Comparison of ENCODE assay signal across 9 cellular contexts in the genomic region with DNA sequence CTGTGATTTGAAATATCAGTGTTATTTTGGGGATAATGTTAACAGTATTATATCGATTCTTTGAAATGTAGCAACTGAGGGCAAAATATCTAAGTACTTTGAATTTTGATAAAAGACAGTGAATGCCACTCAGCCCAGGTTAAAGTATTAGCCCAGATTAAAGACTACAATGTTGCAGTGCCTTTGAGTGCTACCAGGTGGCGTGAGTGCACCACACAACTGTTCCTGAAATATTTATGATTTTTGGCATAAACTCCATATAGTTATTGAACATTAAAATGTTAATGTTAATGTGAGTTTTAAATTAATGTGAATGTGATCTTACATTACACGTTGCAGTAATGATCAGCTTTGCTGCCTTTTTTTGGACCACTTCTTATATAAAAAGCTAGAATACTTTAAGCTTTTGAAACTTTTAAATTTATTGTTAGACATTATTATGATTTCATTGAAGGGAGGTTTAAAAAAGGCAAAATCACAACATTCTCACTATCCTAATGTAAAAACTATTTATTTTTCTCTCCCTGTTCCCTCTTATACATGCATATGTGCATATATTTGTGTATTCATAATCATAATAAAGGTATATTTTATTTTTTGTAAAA. TPM values are rescaled to one million over a fixed set of nuclear protein-coding genes. Genes with fewer than 3 reads are reported as not detected.
DNase-seq lines count a peak whose midpoint lies in the region; FAIRE-seq and TF ChIP-seq lines count a peak whose summit lies in the region.
"Had no signal": no experiment of that assay in that cellular context is flagged by ENCODE, and none has a peak within 500 bp of the region (broad histone marks: within the 10 kb centered on the region; RNA-seq: fewer than 3 reads in every experiment).

No MANE protein-coding gene starts in this region.

- no peaks in the 10 kb centered on the region for H3K27me3 Mint-ChIP-seq in activated CD4-positive, alpha-beta memory T cell treated with anti-CD3 and anti-CD28 coated beads, Interleukin-2, amount 10 ng/mL, durations not matched to agents 7 days and 5 days

- TF ChIP-seq CTCF in smooth muscle cell (IDR thresholded peaks at IDR 0.05; ENCODE audit: borderline replicate concordance, insufficient read depth, poor library complexity, severe bottlenecking) = peak; percentile 93

- CTCF ChIA-PET in activated CD4-positive, alpha-beta memory T cell treated with anti-CD3 and anti-CD28 coated beads, Interleukin-2, amount 10 ng/mL, durations not matched to agents 7 days and 5 days (lab: Charles Lee) = interaction anchor here (0.7 to 3.4 kb wide), 8 partner anchors 9 to 220 kb away, joined by 3 to 36 read pairs (median 4); partner anchors contain the start of genes KLHL42 and MANSC4

- no peak overlapping the region for H3K27ac Mint-ChIP-seq in activated CD4-positive, alpha-beta memory T cell treated with anti-CD3 and anti-CD28 coated beads, Interleukin-2, amount 10 ng/mL, durations not matched to agents 7 days and 5 days

- no peak overlapping the region for H3K27ac ChIP-seq in smooth muscle cell (ENCODE audit: low read depth)
- H3K27ac ChIP-seq: BLaER1 treated with 17β-estradiol and CSF1 and Interleukin-3, amounts not matched to agents 10 nM and 100 nM had no signal

- in situ Hi-C loops in HAP-1 (cut with MboI; ENCODE audit: low sequenced_read_pairs) = loop anchor here (10.0 kb wide), 1 partner anchor 212 kb away; no protein-coding TSS in a partner anchor

- WGBS in smooth muscle cell (ENCODE audit: low lambda C conversion rate) = 59% methylated on average over 3 of the region's 3 CpGs

- H3K4me1 ChIP-seq in HAP-1 = 0 out of 2 replicates have a peak, but pooled peaks cover 3% of the 10 kb centered on the region
- no peaks in the 10 kb centered on the region for H3K4me1 ChIP-seq in smooth muscle cell (ENCODE audit: low read depth)
- H3K4me1 ChIP-seq: BLaER1 treated with 17β-estradiol and CSF1 and Interleukin-3, amounts not matched to agents 10 nM and 100 nM had no signal

- no peaks in the 10 kb centered on the region for H3K4me1 Mint-ChIP-seq in activated CD4-positive, alpha-beta memory T cell treated with anti-CD3 and anti-CD28 coated beads, Interleukin-2, amount 10 ng/mL, durations not matched to agents 7 days and 5 days

- H3K9me3 Mint-ChIP-seq in activated CD4-positive, alpha-beta memory T cell treated with anti-CD3 and anti-CD28 coated beads, Interleukin-2, amount 10 ng/mL, durations not matched to agents 7 days and 5 days = no peaks in the 10 kb centered on the region

- H3K27me3 ChIP-seq in HAP-1 (ENCODE audit: low read depth) (no peaks in the 10 kb centered on the region), smooth muscle cell (ENCODE audit: low read depth) (no peaks in the 10 kb centered on the region)
- H3K27me3 ChIP-seq: BLaER1 treated with 17β-estradiol and CSF1 and Interleukin-3, amounts not matched to agents 10 nM and 100 nM had no signal

- H3K9me3 ChIP-seq in HAP-1 = no peaks in the 10 kb centered on the region
- H3K9me3 ChIP-seq in smooth muscle cell (replicated peaks; ENCODE audit: low read depth) = no peaks in the 10 kb centered on the region
- H3K9me3 ChIP-seq: BLaER1 treated with 17β-estradiol and CSF1 and Interleukin-3, amounts not matched to agents 10 nM and 100 nM had no signal

- H3K4me2 ChIP-seq in smooth muscle cell = no peak overlapping the region
- H3K4me2 ChIP-seq: BLaER1 treated with 17β-estradiol and CSF1 and Interleukin-3, amounts not matched to agents 10 nM and 100 nM had no signal

- no peak overlapping the region for H2AFZ ChIP-seq in smooth muscle cell (ENCODE audit: low read depth)

- no peaks in the 10 kb centered on the region for H3F3A ChIP-seq in smooth muscle cell (ENCODE audit: low read depth)

- H3K36me3 ChIP-seq in HAP-1 (replicated peaks) = peaks cover 24% of the 10 kb centered on the region
- peaks cover 12% of the 10 kb centered on the region for H3K36me3 ChIP-seq in smooth muscle cell (ENCODE audit: low read depth)

- H3K4me3 ChIP-seq in HAP-1 = no peak overlapping the region
- no peak overlapping the region for H3K4me3 ChIP-seq in smooth muscle cell
- H3K4me3 ChIP-seq: BLaER1 treated with 17β-estradiol and CSF1 and Interleukin-3, amounts not matched to agents 10 nM and 100 nM had no signal

- peaks cover 30% of the 10 kb centered on the region for H3K79me2 ChIP-seq in smooth muscle cell (ENCODE audit: low read depth)

- POLR2A ChIA-PET in activated CD4-positive, alpha-beta memory T cell treated with anti-CD3 and anti-CD28 coated beads, Interleukin-2, amount 10 ng/mL, durations not matched to agents 7 days and 5 days (lab: Charles Lee) = interaction anchor here (1.5 to 1.9 kb wide), 2 partner anchors 46 to 88 kb away, joined by 4 to 8 read pairs; partner anchors contain the start of genes KLHL42 and MANSC4

- H3K36me3 Mint-ChIP-seq in activated CD4-positive, alpha-beta memory T cell treated with anti-CD3 and anti-CD28 coated beads, Interleukin-2, amount 10 ng/mL, durations not matched to agents 7 days and 5 days (ENCODE audit: low read depth) = peaks cover 24% of the 10 kb centered on the region

- FAIRE-seq in frontal cortex (lab: Jason Lieb, UNC) = peak; percentile 48

- DNase-seq in DMS79 treated with DMSO at 0.1 percent for 48 hours (lab: John Stamatoyannopoulos, UW) (peak; percentile 41), DMS79 (lab: John Stamatoyannopoulos, UW) (no peak), HAP-1 (ENCODE audit: low spot score in 2 of 2) (peak; percentile 38 to 41), NCI-H2107 treated with DMSO at 0.1 percent for 48 hours (lab: John Stamatoyannopoulos, UW; ENCODE audit: unreplicated experiment) (peak; percentile 59), frontal cortex (ENCODE audit: low spot score in 2 of 2) (no peak), smooth muscle cell (lab: John Stamatoyannopoulos, UW; ENCODE audit: unreplicated experiment) (no peak), HPDE6-E6E7 (ENCODE audit: extremely low spot score) (no peak)
- peak; percentile 34 for DNase-seq in activated CD4-positive, alpha-beta memory T cell treated with anti-CD3 and anti-CD28 coated beads, Interleukin-2, amount 10 ng/mL, durations not matched to agents 7 days and 5 days

- H3K4me3 Mint-ChIP-seq in activated CD4-positive, alpha-beta memory T cell treated with anti-CD3 and anti-CD28 coated beads, Interleukin-2, amount 10 ng/mL, durations not matched to agents 7 days and 5 days = no peak overlapping the region

- H3K9ac ChIP-seq in smooth muscle cell (ENCODE audit: low read depth) = no peak overlapping the region
- H3K9ac ChIP-seq: BLaER1 treated with 17β-estradiol and CSF1 and Interleukin-3, amounts not matched to agents 10 nM and 100 nM had no signal

- H4K20me1 ChIP-seq in smooth muscle cell (ENCODE audit: low read depth) = peaks cover 3% of the 10 kb centered on the region

RNA-seq across cellular contexts. Expression of gene MRPS35, which starts 22.5 kb away (rescaled TPM):
- total RNA-seq in activated CD4-positive, alpha-beta memory T cell treated with anti-CD3 and anti-CD28 coated beads, Interleukin-2, amount 10 ng/mL, durations not matched to agents 7 days and 5 days = 10 to 100 TPM; 30.9 to 31.8 TPM
- total RNA-seq in frontal cortex (89.3 TPM), smooth muscle cell (75.6 and 77.1 TPM in 2 replicates)
- 51.6 and 55.6 TPM in 2 replicates for polyA plus RNA-seq in smooth muscle cell

RNA-seq across cellular contexts. Expression of gene REP15, which starts 36.9 kb away (rescaled TPM):
- total RNA-seq in activated CD4-positive, alpha-beta memory T cell treated with anti-CD3 and anti-CD28 coated beads, Interleukin-2, amount 10 ng/mL, durations not matched to agents 7 days and 5 days = not detected
- 0.82 TPM for total RNA-seq in frontal cortex
- 1.7 and 3.6 TPM in 2 replicates for total RNA-seq in smooth muscle cell
- polyA plus RNA-seq in smooth muscle cell = 0.47 and 2.2 TPM in 2 replicates

RNA-seq across cellular contexts. Expression of gene KLHL42, which starts 46.9 kb away (rescaled TPM):
- 10 to 100 TPM in 1 of 2 experiments, 1 to 10 TPM in 1; 8.1 to 10.1 TPM for total RNA-seq in activated CD4-positive, alpha-beta memory T cell treated with anti-CD3 and anti-CD28 coated beads, Interleukin-2, amount 10 ng/mL, durations not matched to agents 7 days and 5 days
- total RNA-seq in frontal cortex (56.3 TPM), smooth muscle cell (35.4 and 38.0 TPM in 2 replicates)
- polyA plus RNA-seq in smooth muscle cell = 25.6 and 39.7 TPM in 2 replicates

RNA-seq across cellular contexts. Expression of gene MANSC4, which starts 46.9 kb away (rescaled TPM):
- not detected for total RNA-seq in activated CD4-positive, alpha-beta memory T cell treated with anti-CD3 and anti-CD28 coated beads, Interleukin-2, amount 10 ng/mL, durations not matched to agents 7 days and 5 days
- total RNA-seq in frontal cortex (0.41 TPM), smooth muscle cell (2.6 and 2.9 TPM in 2 replicates)
- 0.47 and 5.5 TPM in 2 replicates for polyA plus RNA-seq in smooth muscle cell

Comparison
In these comparisons a context has a peak if more than half of its experiments do, and no peak if none do; other contexts are left out.
1. DNase-seq: peak in DMS79 treated with DMSO at 0.1 percent for 48 hours (single experiment), HAP-1 (2 of 2), NCI-H2107 treated with DMSO at 0.1 percent for 48 hours (single experiment) and activated CD4-positive, alpha-beta memory T cell treated with anti-CD3 and anti-CD28 coated beads, Interleukin-2, amount 10 ng/mL, durations not matched to agents 7 days and 5 days (single experiment); none in DMS79 (single experiment), frontal cortex (0 of 2), smooth muscle cell (single experiment) and HPDE6-E6E7 (single experiment).